Comparison of ENCODE assay signal across 10 cellular contexts in genomic region chr16:53913082-53913870, GRCh38.
A peak's percentile ranks its signal among the peaks of the same experiment; 100 is the strongest.
DNase-seq lines count a peak whose midpoint lies in the region; ATAC-seq and TF ChIP-seq lines count a peak whose summit lies in the region.
"Had no signal": no experiment of that assay in that cellular context is flagged by ENCODE, and none has a peak within 500 bp of the region (broad histone marks: within the 10 kb centered on the region; RNA-seq: fewer than 3 reads in every experiment).

No MANE protein-coding gene starts in this region.

- TF ChIP-seq CTCF in breast epithelium (IDR thresholded peaks at IDR 0.05): no peak

- ATAC-seq in naive thymus-derived CD4-positive, alpha-beta T cell: no peak
- ATAC-seq: left colon had no signal

- H3K36me3 Mint-ChIP-seq in naive thymus-derived CD4-positive, alpha-beta T cell: peaks cover 0 to 18% (median 11%) of the 10 kb centered on the region in 5 donors

- H3K27ac ChIP-seq in BLaER1 (no peak overlapping the region), breast epithelium (peak overlapping the region; percentile 49 to 70)
- no peak overlapping the region for H3K27ac ChIP-seq in naive thymus-derived CD4-positive, alpha-beta T cell (ENCODE audit: low read depth, low read length)

- H3K9me3 ChIP-seq in BLaER1 (no peaks in the 10 kb centered on the region), breast epithelium (no peaks in the 10 kb centered on the region)
- no peaks in the 10 kb centered on the region for H3K9me3 ChIP-seq in naive thymus-derived CD4-positive, alpha-beta T cell (ENCODE audit: control insufficient read depth in 2 of 3, low read length in 3 of 3)

- intact Hi-C loops in breast epithelium (cut with DNase I; ENCODE audit: low total_unique reads): no loop called here
- intact Hi-C loops in naive thymus-derived CD4-positive, alpha-beta T cell (cut with micrococcal nuclease): loop anchor here in 1 of 2 donors (5.0 kb wide), 1 partner anchor 211 kb away; the partner anchor contains the start of genes FTO and RPGRIP1L

- H3K27me3 ChIP-seq in BLaER1 (no peaks in the 10 kb centered on the region), breast epithelium (no peaks in the 10 kb centered on the region)
- H3K27me3 ChIP-seq in naive thymus-derived CD4-positive, alpha-beta T cell (ENCODE audit: control insufficient read depth in 2 of 2, insufficient read depth in 2 of 2, low read length in 2 of 2): no peaks in the 10 kb centered on the region

- TF ChIP-seq POLR2A in breast epithelium (IDR thresholded peaks at IDR 0.05): no peak

- peak overlapping the region in 6 of 9 donors; percentile 17 to 72 (median 52) for H3K27ac Mint-ChIP-seq in naive thymus-derived CD4-positive, alpha-beta T cell

- peak; percentile 92 for DNase-seq in M059J (ENCODE audit: low read depth)
- peak in 1 of 2 donors; percentile 44 for DNase-seq in breast epithelium (ENCODE audit: low spot score in 2 of 2)
- peak in 1 of 9 donors; percentile 25 for DNase-seq in naive thymus-derived CD4-positive, alpha-beta T cell
- no peak for DNase-seq in NCI-H1694 treated with DMSO at 0.1 percent for 48 hours (lab: John Stamatoyannopoulos, UW)
- DNase-seq in ureter (ENCODE audit: low spot score): no peak
- DNase-seq in NCI-H2196 (lab: John Stamatoyannopoulos, UW; ENCODE audit: unreplicated experiment): no peak
- no peak for DNase-seq in superior temporal gyrus (ENCODE audit: extremely low spot score)
- DNase-seq: left colon had no signal

- H3K4me1 Mint-ChIP-seq in naive thymus-derived CD4-positive, alpha-beta T cell: peaks cover 0 to 49% (median 0%) of the 10 kb centered on the region in 7 donors
- H3K4me1 Mint-ChIP-seq: IgD-negative memory B cell had no signal

- CTCF ChIA-PET in naive thymus-derived CD4-positive, alpha-beta T cell (lab: Charles Lee): interaction anchor here (0.9 kb wide), 1 partner anchor 18 kb away, joined by 3 read pairs; no protein-coding TSS in a partner anchor

- H3K4me1 ChIP-seq in BLaER1 (peaks cover 39% of the 10 kb centered on the region), breast epithelium (peaks cover 0 to 4% of the 10 kb centered on the region in 2 donors)
- peaks cover 15 to 33% of the 10 kb centered on the region in 2 donors for H3K4me1 ChIP-seq in naive thymus-derived CD4-positive, alpha-beta T cell (ENCODE audit: control insufficient read depth in 2 of 2, insufficient read depth in 2 of 2, low read length in 2 of 2)

- no peak overlapping the region for H3K9ac ChIP-seq in BLaER1

- peak overlapping the region in 8 of 10 donors; percentile 0 to 64 (median 38) for H3K4me3 Mint-ChIP-seq in naive thymus-derived CD4-positive, alpha-beta T cell
- H3K4me3 Mint-ChIP-seq: IgD-negative memory B cell had no signal

- POLR2A ChIA-PET in naive thymus-derived CD4-positive, alpha-beta T cell (lab: Charles Lee): no interaction called here

- no peaks in the 10 kb centered on the region for H3K9me3 Mint-ChIP-seq in naive thymus-derived CD4-positive, alpha-beta T cell
- H3K9me3 Mint-ChIP-seq: IgD-negative memory B cell had no signal

- H3K4me3 ChIP-seq in BLaER1 (no peak overlapping the region), breast epithelium (no peak overlapping the region)
- H3K4me3 ChIP-seq in naive thymus-derived CD4-positive, alpha-beta T cell (ENCODE audit: low read length): no peak overlapping the region

- H3K36me3 ChIP-seq in BLaER1 (no peaks in the 10 kb centered on the region), breast epithelium (no peaks in the 10 kb centered on the region)
- no peaks in the 10 kb centered on the region for H3K36me3 ChIP-seq in naive thymus-derived CD4-positive, alpha-beta T cell (ENCODE audit: control insufficient read depth in 2 of 3, insufficient read depth in 3 of 3, low read length in 3 of 3)

- H4K20me1 ChIP-seq in BLaER1: peaks cover 39% of the 10 kb centered on the region; the same call in 1 of the 2 replicates

- H3K4me2 ChIP-seq in BLaER1: peak overlapping the region; percentile 72

- no peaks in the 10 kb centered on the region for H3K27me3 Mint-ChIP-seq in naive thymus-derived CD4-positive, alpha-beta T cell
- H3K27me3 Mint-ChIP-seq: IgD-negative memory B cell had no signal

Comparison
In these comparisons a context has a peak if more than half of its experiments do, and no peak if none do; other contexts are left out.
1. H3K27ac ChIP-seq: peak in breast epithelium (2 of 2); none in BLaER1 (single experiment) and naive thymus-derived CD4-positive, alpha-beta T cell (single experiment).